In genomic region chr7:150417239-150417638, GRCh38 we compare ENCODE assay signal across 18 cellular contexts. TPM values are rescaled to one million over a fixed set of nuclear protein-coding genes. Genes with fewer than 3 reads are reported as not detected.
A peak's percentile ranks its signal among the peaks of the same experiment; 100 is the strongest.
DNase-seq lines count a peak whose midpoint lies in the region; ATAC-seq and TF ChIP-seq lines count a peak whose summit lies in the region.
"Had no signal": no experiment of that assay in that cellular context is flagged by ENCODE, and none has a peak within 500 bp of the region (broad histone marks: within the 10 kb centered on the region; RNA-seq: fewer than 3 reads in every experiment).

No MANE protein-coding gene starts in this region.

- CTCF ChIA-PET in RWPE1 (lab: Yijun Ruan, JAX), result interaction anchor here (0.6 kb wide), 1 partner anchor 158 kb away, joined by 4 read pairs; no protein-coding TSS in a partner anchor

- H3K4me1 ChIP-seq in DND-41 (ENCODE audit: insufficient read depth, low read length), result peaks cover 9% of the 10 kb centered on the region
- no peaks in the 10 kb centered on the region for H3K4me1 ChIP-seq in RWPE2 (ENCODE audit: insufficient read depth, poor library complexity, severe bottlenecking)

- H3K9me3 Mint-ChIP-seq in stimulated activated naive B cell treated with anti-CD40 and anti-IgM and Interleukin-4, amounts not matched to agents 10 μg/mL and 1 μg/mL and 100 μg/mL, for 72 hours, result no peaks in the 10 kb centered on the region
- no peaks in the 10 kb centered on the region for H3K9me3 Mint-ChIP-seq in CD14-positive monocyte
- H3K9me3 Mint-ChIP-seq: CD8-positive, alpha-beta T cell had no signal

- no peaks in the 10 kb centered on the region for H3K9me3 ChIP-seq in DND-41 (ENCODE audit: insufficient read depth, low read length, severe bottlenecking)
- no peaks in the 10 kb centered on the region for H3K9me3 ChIP-seq in RWPE2 (ENCODE audit: severe bottlenecking)
- H3K9me3 ChIP-seq: BLaER1 treated with 17β-estradiol and CSF1 and Interleukin-3, amounts not matched to agents 10 nM and 100 nM; SK-N-SH had no signal

- peak overlapping the region; percentile 20 for H3K27ac Mint-ChIP-seq in stimulated activated naive B cell treated with anti-CD40 and anti-IgM and Interleukin-4, amounts not matched to agents 10 μg/mL and 1 μg/mL and 100 μg/mL, for 72 hours
- no peak overlapping the region for H3K27ac Mint-ChIP-seq in CD14-positive monocyte
- H3K27ac Mint-ChIP-seq: CD8-positive, alpha-beta T cell had no signal

- H3K27me3 ChIP-seq in DND-41 (ENCODE audit: insufficient read depth, low read length, poor library complexity) (no peaks in the 10 kb centered on the region), RWPE2 (ENCODE audit: insufficient read depth, poor library complexity, severe bottlenecking) (no peaks in the 10 kb centered on the region)

- no peaks in the 10 kb centered on the region for H4K20me1 ChIP-seq in DND-41 (ENCODE audit: insufficient read depth, low read length)

- POLR2A ChIA-PET in RWPE1 (lab: Yijun Ruan, JAX; ENCODE audit: low non-redundant PET), result no interaction called here

- H3K9ac ChIP-seq in DND-41 (ENCODE audit: low read depth, low read length), result no peak overlapping the region
- H3K9ac ChIP-seq: BLaER1 treated with 17β-estradiol and CSF1 and Interleukin-3, amounts not matched to agents 10 nM and 100 nM; SK-N-SH had no signal

- DNase-seq in DND-41 (peak; percentile 2), RWPE2 (ENCODE audit: low spot score) (peak; percentile 13), iPS-NIHi7 (ENCODE audit: extremely low spot score) (peak; percentile 4), RWPE1 (ENCODE audit: low spot score) (no peak), CD14-positive monocyte (ENCODE audit: low spot score) (no peak)
- no peak for DNase-seq in stimulated activated naive B cell treated with anti-CD40 and anti-IgM and Interleukin-4, amounts not matched to agents 10 μg/mL and 1 μg/mL and 100 μg/mL, for 72 hours
- no peak for DNase-seq in NK-92 treated with Interleukin-12 subunit alpha and Interleukin-12 subunit beta, amount 100 ng/mL, for 24 hours (lab: John Stamatoyannopoulos, UW)
- DNase-seq: ACHN, DMS153, GDM1, Kasumi-1, NCI-H1694, NCI-H446, NCI-H526, SIG-M5 had no signal

- H3K4me3 ChIP-seq in DND-41 (ENCODE audit: low read depth in 1 of 2, low read length in 2 of 2), result no peak overlapping the region
- no peak overlapping the region for H3K4me3 ChIP-seq in RWPE2 (ENCODE audit: severe bottlenecking)
- H3K4me3 ChIP-seq: BLaER1 treated with 17β-estradiol and CSF1 and Interleukin-3, amounts not matched to agents 10 nM and 100 nM had no signal

- H3K4me1 Mint-ChIP-seq in stimulated activated naive B cell treated with anti-CD40 and anti-IgM and Interleukin-4, amounts not matched to agents 10 μg/mL and 1 μg/mL and 100 μg/mL, for 72 hours, result peaks cover 30 to 56% of the 10 kb centered on the region in 2 donors
- peaks cover 8% of the 10 kb centered on the region for H3K4me1 Mint-ChIP-seq in CD14-positive monocyte

- H3K36me3 ChIP-seq in DND-41 (ENCODE audit: insufficient read depth, low read length), result peaks cover 6% of the 10 kb centered on the region; the same call in 1 of the 2 replicates
- no peaks in the 10 kb centered on the region for H3K36me3 ChIP-seq in RWPE2 (ENCODE audit: low read depth)

- peaks cover 0 to 5% of the 10 kb centered on the region in 2 donors for H3K27me3 Mint-ChIP-seq in stimulated activated naive B cell treated with anti-CD40 and anti-IgM and Interleukin-4, amounts not matched to agents 10 μg/mL and 1 μg/mL and 100 μg/mL, for 72 hours
- H3K27me3 Mint-ChIP-seq in CD14-positive monocyte (ENCODE audit: low read depth in 3 of 3), result peaks cover 9 to 20% (median 9%) of the 10 kb centered on the region in 3 donors

- intact Hi-C loops in CD14-positive monocyte (cut with micrococcal nuclease), result no loop called here

- TF ChIP-seq CTCF in DND-41 (IDR thresholded peaks at IDR 0.05; ENCODE audit: borderline replicate concordance, extremely low read depth, low read length, poor library complexity, severe bottlenecking), result no peak
- no peak for TF ChIP-seq CTCF in RWPE2 (IDR thresholded peaks at IDR 0.05; ENCODE audit: poor library complexity, severe bottlenecking)
- TF ChIP-seq CTCF in RWPE1 (conservative IDR thresholded peaks at IDR 0.05; ENCODE audit: low read depth), result no peak
- no peak for TF ChIP-seq CTCF in CD14-positive monocyte (IDR thresholded peaks at IDR 0.05)

- H3K36me3 Mint-ChIP-seq in stimulated activated naive B cell treated with anti-CD40 and anti-IgM and Interleukin-4, amounts not matched to agents 10 μg/mL and 1 μg/mL and 100 μg/mL, for 72 hours, result peaks cover 17 to 19% of the 10 kb centered on the region in 2 donors
- H3K36me3 Mint-ChIP-seq in CD14-positive monocyte, result peaks cover 0 to 1% of the 10 kb centered on the region in 2 donors

- H3K79me2 ChIP-seq in DND-41 (ENCODE audit: insufficient read depth, low read length), result no peaks in the 10 kb centered on the region

- no peak overlapping the region for H3K27ac ChIP-seq in DND-41 (ENCODE audit: low read length)
- H3K27ac ChIP-seq in RWPE2 (ENCODE audit: poor library complexity, severe bottlenecking), result no peak overlapping the region
- no peak overlapping the region for H3K27ac ChIP-seq in RWPE1
- H3K27ac ChIP-seq: BLaER1 treated with 17β-estradiol and CSF1 and Interleukin-3, amounts not matched to agents 10 nM and 100 nM had no signal

- H2AFZ ChIP-seq in DND-41 (ENCODE audit: low read depth, low read length), result no peak overlapping the region

- no peak for ATAC-seq in DND-41 (ENCODE audit: insufficient read depth, low read depth)
- no peak for ATAC-seq in RWPE2 (ENCODE audit: low read depth)
- no peak for ATAC-seq in stimulated activated naive B cell treated with anti-CD40 and anti-IgM and Interleukin-4, amounts not matched to agents 10 μg/mL and 1 μg/mL and 100 μg/mL, for 72 hours (replicated peaks)
- ATAC-seq: CD8-positive, alpha-beta T cell had no signal

- no peak overlapping the region for H3K4me2 ChIP-seq in DND-41 (ENCODE audit: insufficient read depth, low read length)
- H3K4me2 ChIP-seq: BLaER1 treated with 17β-estradiol and CSF1 and Interleukin-3, amounts not matched to agents 10 nM and 100 nM; SK-N-SH had no signal

- H3K4me3 Mint-ChIP-seq in stimulated activated naive B cell treated with anti-CD40 and anti-IgM and Interleukin-4, amounts not matched to agents 10 μg/mL and 1 μg/mL and 100 μg/mL, for 72 hours, result no peak overlapping the region
- no peak overlapping the region for H3K4me3 Mint-ChIP-seq in CD14-positive monocyte
- H3K4me3 Mint-ChIP-seq: CD8-positive, alpha-beta T cell had no signal

RNA-seq across cellular contexts. Expression of gene GIMAP8, which starts 33.2 kb away (rescaled TPM):
- polyA plus RNA-seq in CD14-positive monocyte, result 10 to 100 TPM; 12.0 to 22.5 TPM
- polyA plus RNA-seq: SK-N-SH had no signal

RNA-seq across cellular contexts. Expression of gene ZNF775, which starts 38.1 kb away (rescaled TPM):
- 1 to 10 TPM; 1.3 to 2.7 TPM for polyA plus RNA-seq in CD14-positive monocyte

RNA-seq across cellular contexts. Expression of gene REPIN1, which starts 48.6 kb away (rescaled TPM):
- polyA plus RNA-seq in CD14-positive monocyte, result 10 to 100 TPM; 32.7 to 39.0 TPM

Comparison
In these comparisons a context has a peak if more than half of its experiments do, and no peak if none do; other contexts are left out.
1. DNase-seq: peak in DND-41 (single experiment), RWPE2 (single experiment) and iPS-NIHi7 (single experiment); none in stimulated activated naive B cell treated with anti-CD40 and anti-IgM and Interleukin-4, amounts not matched to agents 10 μg/mL and 1 μg/mL and 100 μg/mL, for 72 hours (single experiment), NK-92 treated with Interleukin-12 subunit alpha and Interleukin-12 subunit beta, amount 100 ng/mL, for 24 hours (single experiment), RWPE1 (single experiment) and CD14-positive monocyte (single experiment).